8 cellular contexts compared by ENCODE assay signal in the genomic region with DNA sequence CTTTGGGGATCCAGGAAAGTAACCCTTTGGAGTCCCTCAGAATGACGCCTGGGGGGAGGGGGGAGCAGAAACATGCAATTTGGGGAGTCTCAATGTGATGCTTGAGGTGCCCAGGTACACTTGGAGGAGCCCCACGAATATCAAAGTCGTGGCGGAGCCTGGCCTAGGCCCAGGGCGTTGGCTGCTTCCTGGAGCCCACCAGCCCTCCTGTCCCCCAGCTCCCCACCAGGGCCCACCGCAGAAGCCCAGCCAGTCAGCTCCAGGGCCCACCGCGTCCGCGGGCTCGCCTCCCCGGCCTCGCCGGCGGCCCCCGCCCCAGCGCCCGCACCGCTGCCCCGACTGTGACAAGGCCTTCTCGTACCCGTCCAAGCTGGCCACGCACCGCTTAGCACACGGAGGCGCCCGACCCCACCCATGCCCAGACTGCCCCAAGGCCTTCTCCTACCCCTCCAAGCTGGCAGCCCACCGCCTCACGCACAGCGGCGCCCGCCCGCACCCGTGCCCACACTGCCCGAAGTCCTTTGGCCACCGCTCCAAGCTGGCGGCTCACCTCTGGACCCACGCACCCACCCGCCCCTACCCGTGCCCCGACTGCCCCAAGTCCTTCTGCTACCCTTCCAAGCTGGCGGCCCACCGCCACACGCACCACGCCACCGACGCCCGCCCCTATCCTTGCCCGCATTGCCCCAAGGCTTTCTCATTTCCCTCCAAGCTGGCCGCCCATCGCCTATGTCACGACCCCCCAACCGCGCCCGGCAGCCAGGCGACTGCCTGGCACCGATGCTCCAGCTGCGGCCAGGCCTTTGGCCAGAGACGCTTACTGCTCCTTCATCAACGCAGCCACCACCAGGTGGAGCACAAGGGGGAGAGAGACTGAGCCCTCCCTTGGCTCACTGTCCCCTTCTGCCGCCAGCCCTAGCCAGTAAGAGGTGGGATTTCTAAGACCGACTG. TPM values are rescaled to one million over a fixed set of nuclear protein-coding genes. Genes with fewer than 3 reads are reported as not detected.
DNase-seq lines count a peak whose midpoint lies in the region; ATAC-seq and TF ChIP-seq lines count a peak whose summit lies in the region.

No MANE protein-coding gene starts in this region.

- intact Hi-C loops in left colon (cut with DNase I, micrococcal nuclease), result no loop called here

- peak; percentile 39 for DNase-seq in activated CD4-positive, CD25-positive, alpha-beta regulatory T cell treated with anti-CD3 and anti-CD28 coated beads, Interleukin-2, amount 50 U/mL, for 72 hours
- no peak for DNase-seq in RWPE1 (ENCODE audit: low spot score)
- DNase-seq in cerebellar cortex (ENCODE audit: low spot score), result peak; percentile 89
- DNase-seq in left colon, result peak; percentile 67 to 75
- DNase-seq in stimulated activated CD4-positive, alpha-beta T cell treated with anti-CD3 and anti-CD28 coated beads, Interleukin-4, amount 100 ng/mL, for 24 hours, result peak; percentile 25
- DNase-seq in foreskin melanocyte, result no peak

- no peak for ATAC-seq in activated CD4-positive, CD25-positive, alpha-beta regulatory T cell treated with anti-CD3 and anti-CD28 coated beads, Interleukin-2, amount 50 U/mL, for 24 hours
- ATAC-seq in left colon, result no peak
- no peak for ATAC-seq in GM21515 (IDR thresholded peaks at IDR 0.05; ENCODE audit: unreplicated experiment)

- CTCF ChIA-PET in RWPE1 (lab: Yijun Ruan, JAX), result interaction anchor here (0.7 to 0.8 kb wide), 2 partner anchors 20 to 183 kb away, joined by 3 to 5 read pairs; no protein-coding TSS in a partner anchor

- H3K27ac ChIP-seq in RWPE1, result peak overlapping the region; percentile 98

- POLR2A ChIA-PET in RWPE1 (lab: Yijun Ruan, JAX; ENCODE audit: low non-redundant PET), result no interaction called here

- TF ChIP-seq CTCF in RWPE1 (conservative IDR thresholded peaks at IDR 0.05; ENCODE audit: low read depth), result no peak

RNA-seq across cellular contexts. Expression of a gene that starts 2.1 kb away (rescaled TPM):
- 1 to 10 TPM; 6.5 to 7.7 TPM for total RNA-seq in left colon

RNA-seq across cellular contexts. Expression of a gene that starts 8.1 kb away (rescaled TPM):
- 100 to 1,000 TPM; 480 to 631 TPM for total RNA-seq in left colon

RNA-seq across cellular contexts. Expression of a gene that starts 30.5 kb away (rescaled TPM):
- 10 to 100 TPM in 1 of 2 donors, 1 to 10 TPM in 1; 9.7 to 11.6 TPM for total RNA-seq in left colon

RNA-seq across cellular contexts. Expression of a gene that starts 40.2 kb away (rescaled TPM):
- total RNA-seq in left colon, result 10 to 100 TPM; 16.5 to 17.3 TPM

RNA-seq across cellular contexts. Expression of a gene that starts 40.5 kb away (rescaled TPM):
- 1 to 10 TPM in 1 of 2 donors, under 1 TPM in 1; 0.95 to 1.6 TPM for total RNA-seq in left colon

Comparison
In these comparisons a context has a peak if more than half of its experiments do, and no peak if none do; other contexts are left out.
1. DNase-seq: peak in activated CD4-positive, CD25-positive, alpha-beta regulatory T cell treated with anti-CD3 and anti-CD28 coated beads, Interleukin-2, amount 50 U/mL, for 72 hours (single experiment), cerebellar cortex (single experiment), left colon (2 of 2) and stimulated activated CD4-positive, alpha-beta T cell treated with anti-CD3 and anti-CD28 coated beads, Interleukin-4, amount 100 ng/mL, for 24 hours (single experiment); none in RWPE1 (single experiment) and foreskin melanocyte (single experiment).